Comparison of ENCODE assay signal across 13 cellular contexts in the genomic region with DNA sequence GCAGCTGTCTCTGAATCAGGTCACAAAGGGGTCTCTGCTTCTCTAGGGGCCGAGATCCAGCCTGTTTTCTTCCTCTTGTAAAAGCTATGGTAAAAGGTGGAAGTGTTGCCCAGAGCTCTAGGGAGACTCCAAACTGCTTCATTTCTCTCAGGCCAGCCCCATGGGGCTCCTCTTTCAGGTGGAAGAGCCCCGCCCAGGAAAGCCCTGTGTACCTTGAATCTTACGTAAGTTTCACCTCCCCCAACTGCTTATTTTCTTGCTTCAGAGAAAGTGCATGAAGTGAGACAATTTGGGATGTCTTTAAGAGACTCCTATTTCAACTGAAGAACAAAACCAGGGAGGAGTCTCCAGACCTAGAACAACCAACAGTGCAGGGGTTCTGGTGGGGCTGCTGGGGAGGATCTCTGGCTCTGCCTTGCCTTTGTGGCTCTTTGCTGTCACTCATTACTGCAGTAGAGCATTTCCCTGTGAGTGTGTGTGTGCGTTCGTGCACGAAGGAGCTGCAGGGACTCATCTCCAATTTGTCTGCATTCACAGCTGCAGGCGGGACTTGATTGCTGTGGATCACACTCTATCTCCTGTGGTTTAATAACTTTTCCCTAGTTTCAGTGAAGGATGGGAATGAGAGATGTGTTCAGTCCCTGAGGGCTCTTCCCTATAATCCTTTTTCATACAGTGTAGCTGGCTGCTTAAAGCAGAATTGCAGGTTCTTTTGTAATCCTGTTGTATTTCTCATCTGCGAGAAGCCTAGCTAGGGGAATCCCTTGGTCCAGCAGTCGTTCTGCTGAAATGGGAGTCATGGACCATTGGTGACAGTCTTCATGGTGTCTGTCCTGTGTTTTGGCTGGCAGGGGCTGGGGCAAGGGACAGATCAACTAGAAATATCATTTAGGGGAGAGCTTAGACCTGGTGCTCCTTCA. TPM values are rescaled to one million over a fixed set of nuclear protein-coding genes. Genes with fewer than 3 reads are reported as not detected.
DNase-seq lines count a peak whose midpoint lies in the region; ATAC-seq and TF ChIP-seq lines count a peak whose summit lies in the region.
"Had no signal": no experiment of that assay in that cellular context is flagged by ENCODE, and none has a peak within 500 bp of the region (broad histone marks: within the 10 kb centered on the region; RNA-seq: fewer than 3 reads in every experiment).

No MANE protein-coding gene starts in this region.

- H2BK5ac ChIP-seq in trophoblast cell (ENCODE audit: low read depth, low read length, poor library complexity) = no peak overlapping the region

- H3K4me3 ChIP-seq in HEK293 (ENCODE audit: low read depth, low read length) = no peak overlapping the region
- no peak overlapping the region for H3K4me3 ChIP-seq in Panc1 (ENCODE audit: low read depth in 2 of 2, low read length in 2 of 2)
- H3K4me3 ChIP-seq in lower lobe of right lung = no peak overlapping the region
- H3K4me3 ChIP-seq in trophoblast cell (ENCODE audit: low read depth, low read length) = no peak overlapping the region
- H3K4me3 ChIP-seq: left ventricle myocardium inferior, pancreas, testis had no signal

- H3K14ac ChIP-seq in trophoblast cell (ENCODE audit: low read length) = no peak overlapping the region

- H2BK120ac ChIP-seq in trophoblast cell (ENCODE audit: insufficient read depth, low read length, poor library complexity) = no peak overlapping the region

- no peak overlapping the region for H2AFZ ChIP-seq in trophoblast cell (ENCODE audit: insufficient read depth, low read length, poor library complexity)

- no TSS peak for BruUV-seq in Panc1 (replicated peaks; lab: Mats Ljungman, UMichigan)

- H2BK12ac ChIP-seq in trophoblast cell (ENCODE audit: low read length) = no peak overlapping the region

- H3K27ac ChIP-seq in HEK293 (ENCODE audit: extremely low read depth, low read depth, low read length) = no peak overlapping the region
- no peak overlapping the region for H3K27ac ChIP-seq in Panc1 (ENCODE audit: low read length)
- no peak overlapping the region for H3K27ac ChIP-seq in lower lobe of right lung
- no peak overlapping the region for H3K27ac ChIP-seq in trophoblast cell (ENCODE audit: low read depth, low read length)
- H3K27ac ChIP-seq: left ventricle myocardium inferior, pancreas, testis had no signal

- no peak for TF ChIP-seq CTCF in HEK293 (tag by site-specific recombination; IDR thresholded peaks at IDR 0.05)
- no peak for TF ChIP-seq CTCF in Panc1 (IDR thresholded peaks at IDR 0.05)
- TF ChIP-seq CTCF in lower lobe of right lung (IDR thresholded peaks at IDR 0.05) = no peak

- H3K9me3 ChIP-seq in HEK293 (ENCODE audit: control insufficient read depth, insufficient read depth, low read depth, low read length) (no peaks in the 10 kb centered on the region), Panc1 (ENCODE audit: control insufficient read depth, insufficient read depth, low read depth, low read length) (no peaks in the 10 kb centered on the region; the same call in 1 of the 2 replicates), lower lobe of right lung (peaks cover 6% of the 10 kb centered on the region), trophoblast cell (ENCODE audit: insufficient read depth, low read depth, low read length) (peaks cover 3% of the 10 kb centered on the region)
- H3K9me3 ChIP-seq: pancreas, testis had no signal

- no peaks in the 10 kb centered on the region for H3K36me3 ChIP-seq in HEK293 (ENCODE audit: control insufficient read depth in 2 of 2, insufficient read depth in 1 of 2, low read length in 2 of 2)
- no peaks in the 10 kb centered on the region for H3K36me3 ChIP-seq in Panc1 (ENCODE audit: control insufficient read depth, insufficient read depth, low read length)
- no peaks in the 10 kb centered on the region for H3K36me3 ChIP-seq in lower lobe of right lung
- no peaks in the 10 kb centered on the region for H3K36me3 ChIP-seq in trophoblast cell (ENCODE audit: control insufficient read depth in 1 of 2, insufficient read depth in 2 of 2, low read length in 2 of 2)
- H3K36me3 ChIP-seq: pancreas had no signal

- peak; percentile 1 for DNase-seq in COR-L47 (lab: John Stamatoyannopoulos, UW)
- no peak for DNase-seq in Panc1 (ENCODE audit: low read depth, low spot score)
- no peak for DNase-seq in lower lobe of right lung
- no peak for DNase-seq in RKO (ENCODE audit: low spot score)
- DNase-seq in trophoblast cell = no peak
- DNase-seq: activated CD4-positive, alpha-beta T cell treated with anti-CD3 and anti-CD28 coated beads for 36 hours; left ventricle myocardium inferior; NCI-H226; pancreas; testis had no signal

- in situ Hi-C loops in Panc1 (cut with HindIII; ENCODE audit: low pct_unique_long_range_greater_than_20kb, low sequenced_read_pairs) = no loop called here

- intact Hi-C loops in Panc1 (cut with micrococcal nuclease; ENCODE audit: unreplicated experiment) = no loop called here
- intact Hi-C loops in lower lobe of right lung (cut with DNase I) = no loop called here

- H3K9ac ChIP-seq in trophoblast cell (ENCODE audit: low read length) = no peak overlapping the region

- POLR2A ChIA-PET in HEK293 (lab: Yijun Ruan, JAX) (no interaction called here), Panc1 (lab: Charles Lee) (interaction anchor here (0.7 kb wide), 1 partner anchor 111 kb away, joined by 3 read pairs; no protein-coding TSS in a partner anchor)

- no peak overlapping the region for H3K4me2 ChIP-seq in trophoblast cell (ENCODE audit: low read length)

- H2AK5ac ChIP-seq in trophoblast cell (ENCODE audit: low read length) = no peak overlapping the region

- H4K8ac ChIP-seq in trophoblast cell (ENCODE audit: low read depth, low read length) = no peak overlapping the region

- peaks cover 22% of the 10 kb centered on the region for H3K27me3 ChIP-seq in Panc1 (ENCODE audit: control insufficient read depth, insufficient read depth, low read length)
- H3K27me3 ChIP-seq in lower lobe of right lung (ENCODE audit: low read depth) = peaks cover 38% of the 10 kb centered on the region
- peaks cover 15% of the 10 kb centered on the region for H3K27me3 ChIP-seq in trophoblast cell (ENCODE audit: insufficient read depth, low read length)
- H3K27me3 ChIP-seq: testis had no signal

- no peak overlapping the region for H4K91ac ChIP-seq in trophoblast cell (ENCODE audit: low read depth, low read length)

- H3K4me1 ChIP-seq in HEK293 (ENCODE audit: control insufficient read depth, insufficient read depth, low read length) (peaks cover 9% of the 10 kb centered on the region; the same call in 1 of the 2 replicates), Panc1 (ENCODE audit: control insufficient read depth, insufficient read depth, low read length) (no peaks in the 10 kb centered on the region; the same call in 1 of the 2 replicates), lower lobe of right lung (peaks cover 7% of the 10 kb centered on the region), trophoblast cell (ENCODE audit: control insufficient read depth in 1 of 2, insufficient read depth in 2 of 2, low read length in 2 of 2) (peaks cover 5 to 10% of the 10 kb centered on the region in 2 experiments)

- H4K12ac ChIP-seq in trophoblast cell (ENCODE audit: low read depth, low read length) = no peak overlapping the region

- H3K18ac ChIP-seq in trophoblast cell (ENCODE audit: low read length) = no peak overlapping the region

- no peak overlapping the region for H3K4ac ChIP-seq in trophoblast cell (ENCODE audit: low read depth, low read length)

- H3K23ac ChIP-seq in trophoblast cell (ENCODE audit: low read length) = no peak overlapping the region

- CTCF ChIA-PET in HEK293 (lab: Yijun Ruan, JAX) = interaction anchor here (0.6 to 2.5 kb wide), 6 partner anchors 30 to 478 kb away, joined by 3 to 11 read pairs (median 5); a partner anchor contains a TSS
- CTCF ChIA-PET in Panc1 (lab: Charles Lee) = no interaction called here

- WGBS in trophoblast cell (ENCODE audit: extremely low coverage, insufficient coverage, insufficient read length) = no CpG with 5 or more reads among the region's 9 CpGs

- H3K79me2 ChIP-seq in trophoblast cell (ENCODE audit: control insufficient read depth, insufficient read depth, low read length, poor library complexity) = no peaks in the 10 kb centered on the region

- ATAC-seq in Panc1 (0 out of 2 replicates have a peak, but pooled peaks have one; percentile 12), lower lobe of right lung (peak; percentile 40 to 54), GM19324 (IDR thresholded peaks at IDR 0.05; ENCODE audit: low FRiP score, unreplicated experiment) (no peak), HG03095 (IDR thresholded peaks at IDR 0.05; ENCODE audit: unreplicated experiment) (no peak)
- ATAC-seq: activated CD4-positive, alpha-beta T cell treated with anti-CD3 and anti-CD28 coated beads for 36 hours had no signal

- H3K79me1 ChIP-seq in trophoblast cell (ENCODE audit: low read length) = no peaks in the 10 kb centered on the region

TF ChIP-seq in HEK293, 187 proteins besides CTCF, POLR2A, EP300 and RAD21 (continues in another document):
- TF ChIP-seq, protein P1, sequence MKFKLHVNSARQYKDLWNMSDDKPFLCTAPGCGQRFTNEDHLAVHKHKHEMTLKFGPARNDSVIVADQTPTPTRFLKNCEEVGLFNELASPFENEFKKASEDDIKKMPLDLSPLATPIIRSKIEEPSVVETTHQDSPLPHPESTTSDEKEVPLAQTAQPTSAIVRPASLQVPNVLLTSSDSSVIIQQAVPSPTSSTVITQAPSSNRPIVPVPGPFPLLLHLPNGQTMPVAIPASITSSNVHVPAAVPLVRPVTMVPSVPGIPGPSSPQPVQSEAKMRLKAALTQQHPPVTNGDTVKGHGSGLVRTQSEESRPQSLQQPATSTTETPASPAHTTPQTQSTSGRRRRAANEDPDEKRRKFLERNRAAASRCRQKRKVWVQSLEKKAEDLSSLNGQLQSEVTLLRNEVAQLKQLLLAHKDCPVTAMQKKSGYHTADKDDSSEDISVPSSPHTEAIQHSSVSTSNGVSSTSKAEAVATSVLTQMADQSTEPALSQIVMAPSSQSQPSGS (tag by site-specific recombination; IDR thresholded peaks at IDR 0.05; ENCODE audit: low read depth) = no peak
- TF ChIP-seq ZNF658 (tag by site-specific recombination; IDR thresholded peaks at IDR 0.05) = no peak

RNA-seq across cellular contexts. Expression of a gene that starts 2.7 kb away (rescaled TPM):
- total RNA-seq in Panc1 (2021; ENCODE audit: unreplicated experiment) (not detected), lower lobe of right lung (8.9 TPM)
- polyA plus RNA-seq in Panc1 (2012; ENCODE audit: insufficient read length) = not detected
- polyA plus RNA-seq in trophoblast cell (2013) = 0.99 and 1.1 TPM in 2 replicates
- total RNA-seq: left ventricle myocardium inferior had no signal

RNA-seq across cellular contexts. Expression of a gene that starts 23.2 kb away (rescaled TPM):
- total RNA-seq in Panc1 (2021; ENCODE audit: unreplicated experiment) = not detected
- polyA plus RNA-seq in Panc1 (2012; ENCODE audit: insufficient read length) = not detected
- total RNA-seq in lower lobe of right lung = not detected
- not detected in 2 replicates for polyA plus RNA-seq in trophoblast cell (2013)
- total RNA-seq: activated CD4-positive, alpha-beta T cell treated with anti-CD3 and anti-CD28 coated beads for 36 hours; left ventricle myocardium inferior; pancreas had no signal

RNA-seq across cellular contexts. Expression of a gene that starts 35.3 kb away (rescaled TPM):
- total RNA-seq in Panc1 (2021; ENCODE audit: unreplicated experiment) (9.2 TPM), lower lobe of right lung (11.6 TPM)
- polyA plus RNA-seq in Panc1 (2012; ENCODE audit: insufficient read length) = 9.7 TPM
- 7.6 and 7.7 TPM in 2 replicates for polyA plus RNA-seq in trophoblast cell (2013)

RNA-seq across cellular contexts. Expression of a gene that starts 37.8 kb away (rescaled TPM):
- total RNA-seq in Panc1 (2021; ENCODE audit: unreplicated experiment) (1.4 TPM), lower lobe of right lung (not detected)
- not detected for polyA plus RNA-seq in Panc1 (2012; ENCODE audit: insufficient read length)
- polyA plus RNA-seq in trophoblast cell (2013) = 11.6 and 12.0 TPM in 2 replicates
- total RNA-seq: activated CD4-positive, alpha-beta T cell treated with anti-CD3 and anti-CD28 coated beads for 36 hours; left ventricle myocardium inferior; testis had no signal
- polyA plus RNA-seq: pancreas had no signal

RNA-seq across cellular contexts. Expression of a gene that starts 46.1 kb away (rescaled TPM):
- total RNA-seq in Panc1 (2021; ENCODE audit: unreplicated experiment) (0.77 TPM), lower lobe of right lung (283 TPM)
- polyA plus RNA-seq in Panc1 (2012; ENCODE audit: insufficient read length) = not detected
- 1.1 and 1.6 TPM in 2 replicates for polyA plus RNA-seq in trophoblast cell (2013)

Comparison
In these comparisons a context has a peak if more than half of its experiments do, and no peak if none do; other contexts are left out.
1. ATAC-seq: peak in Panc1 (single experiment) and lower lobe of right lung (2 of 2); none in GM19324 (single experiment) and HG03095 (single experiment).